In the genomic region with DNA sequence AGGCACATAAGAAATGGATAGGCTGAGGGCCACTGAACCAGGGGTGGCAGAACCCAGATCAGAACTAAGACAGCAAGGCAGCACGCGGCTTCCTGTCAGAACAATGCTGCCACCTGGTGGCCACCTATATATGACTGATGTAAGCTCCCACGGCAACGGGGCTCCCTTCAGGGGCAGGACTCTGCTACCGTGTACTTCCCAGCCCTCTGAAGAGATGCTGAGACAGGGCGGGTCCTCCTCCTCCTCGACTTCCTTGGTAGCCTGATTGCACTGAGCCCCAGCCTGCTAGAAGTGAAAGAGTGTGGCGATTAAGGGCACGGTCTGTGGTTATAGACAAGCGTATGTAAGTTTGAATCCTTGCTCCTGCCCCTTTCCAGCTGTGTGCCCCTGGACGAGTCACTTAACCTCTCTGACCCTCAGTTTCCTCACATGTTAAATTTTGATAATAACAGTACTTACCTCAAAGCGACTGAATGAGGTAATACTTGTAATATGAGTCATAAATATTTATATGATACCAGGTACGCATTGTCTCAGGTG, we compare ENCODE assay signal across 7 cellular contexts. TPM values are rescaled to one million over a fixed set of nuclear protein-coding genes. Genes with fewer than 3 reads are reported as not detected.
A peak's percentile ranks its signal among the peaks of the same experiment; 100 is the strongest.
DNase-seq lines count a peak whose midpoint lies in the region; ATAC-seq and TF ChIP-seq lines count a peak whose summit lies in the region.

No MANE protein-coding gene starts in this region.

- H3K27ac ChIP-seq in adrenal gland: no peak overlapping the region
- H3K27ac ChIP-seq in right atrium auricular region: no peak overlapping the region
- no peak overlapping the region for H3K27ac ChIP-seq in sigmoid colon

- H3K36me3 ChIP-seq in adrenal gland (replicated peaks in 1 of 2) (no peaks in the 10 kb centered on the region), right atrium auricular region (no peaks in the 10 kb centered on the region), sigmoid colon (no peaks in the 10 kb centered on the region)

- H3K4me1 ChIP-seq in adrenal gland (replicated peaks in 1 of 2) (no peaks in the 10 kb centered on the region), right atrium auricular region (peaks cover 0 to 3% of the 10 kb centered on the region in 2 donors), sigmoid colon (peaks cover 0 to 7% (median 0%) of the 10 kb centered on the region in 4 donors)

- H3K27ac Mint-ChIP-seq in T-cell: peak overlapping the region; percentile 68 to 80

- CTCF ChIA-PET in T-cell (lab: Charles Lee): interaction anchor here (0.5 to 1.9 kb wide), 14 partner anchors 13 to 694 kb away, joined by 3 to 18 read pairs (median 3); a partner anchor contains a TSS

- H3K9me3 Mint-ChIP-seq in T-cell: no peaks in the 10 kb centered on the region

- POLR2A ChIA-PET in T-cell (lab: Charles Lee): interaction anchor here in 1 of 2 donors (1.0 kb wide), 1 partner anchor 25 kb away, joined by 5 read pairs; no protein-coding TSS in a partner anchor

- H3K4me1 Mint-ChIP-seq in T-cell: peaks cover 7 to 9% (median 8%) of the 10 kb centered on the region in 3 donors

- TF ChIP-seq CTCF in adrenal gland (IDR thresholded peaks at IDR 0.05) (peak; percentile 77 to 90 (median 86)), right atrium auricular region (IDR thresholded peaks at IDR 0.05) (peak; percentile 84 to 94), sigmoid colon (IDR thresholded peaks at IDR 0.05) (peak; percentile 70 to 86 (median 79))

- no peak overlapping the region for H3K4me3 Mint-ChIP-seq in T-cell

- no peaks in the 10 kb centered on the region for H3K9me3 ChIP-seq in adrenal gland (replicated peaks in 1 of 3)
- H3K9me3 ChIP-seq in right atrium auricular region: no peaks in the 10 kb centered on the region
- no peaks in the 10 kb centered on the region for H3K9me3 ChIP-seq in sigmoid colon

- 16 to 18% (median 16%) methylated on average over 10 to 13 of the region's 13 CpGs for WGBS in adrenal gland, 4 donors
- 12 to 21% methylated on average over 13 of the region's 13 CpGs for WGBS in sigmoid colon, 2 donors

- no peak for TF ChIP-seq EP300 in sigmoid colon (IDR thresholded peaks at IDR 0.05)

- ATAC-seq in GM18505 (IDR thresholded peaks at IDR 0.05; ENCODE audit: unreplicated experiment) (peak; percentile 88), HG02884 (IDR thresholded peaks at IDR 0.05; ENCODE audit: unreplicated experiment) (peak; percentile 93), T-cell (replicated peaks in 1 of 4) (peak; percentile 94 to 98 (median 96))

- DNase-seq in NCI-H1694 (lab: John Stamatoyannopoulos, UW): peak; percentile 89
- DNase-seq in T-cell: peak; percentile 76 to 94 (median 88)
- peak; percentile 84 to 97 (median 94) for DNase-seq in adrenal gland
- DNase-seq in right atrium auricular region (ENCODE audit: low spot score): peak; percentile 90
- peak; percentile 94 for DNase-seq in sigmoid colon

- TF ChIP-seq POLR2A in GM18505 (IDR thresholded peaks at IDR 0.05; ENCODE audit: borderline replicate concordance, extremely low read depth, insufficient read depth, insufficient read length): no peak
- no peak for TF ChIP-seq POLR2A in adrenal gland (IDR thresholded peaks at IDR 0.05)
- TF ChIP-seq POLR2A in sigmoid colon (IDR thresholded peaks at IDR 0.05): no peak

- intact Hi-C loops in adrenal gland (cut with DNase I) (loop anchor here (5.0 to 10.0 kb wide), 4 partner anchors 161 to 274 kb away; a partner anchor contains a TSS), sigmoid colon (cut with DNase I) (loop anchor here (5.0 to 10.0 kb wide), 2 partner anchors 221 to 279 kb away; a partner anchor contains a TSS)

- H3K4me3 ChIP-seq in adrenal gland: no peak overlapping the region
- H3K4me3 ChIP-seq in right atrium auricular region: no peak overlapping the region
- no peak overlapping the region for H3K4me3 ChIP-seq in sigmoid colon

- H3K27me3 Mint-ChIP-seq in T-cell: no peaks in the 10 kb centered on the region

- no peaks in the 10 kb centered on the region for H3K27me3 ChIP-seq in adrenal gland
- no peaks in the 10 kb centered on the region for H3K27me3 ChIP-seq in right atrium auricular region
- no peaks in the 10 kb centered on the region for H3K27me3 ChIP-seq in sigmoid colon

- H3K36me3 Mint-ChIP-seq in T-cell: no peaks in the 10 kb centered on the region

RNA-seq across cellular contexts. Expression of a gene that starts 13.3 kb away (rescaled TPM):
- total RNA-seq in T-cell (1,000 to 10,000 TPM; 4,124 to 5,450 (median 5,009) TPM), adrenal gland (1,000 to 10,000 TPM; 1,380 to 3,506 (median 1,891) TPM), right atrium auricular region (1,000 to 10,000 TPM; 1,334 to 2,461 TPM), sigmoid colon (1,000 to 10,000 TPM; 3,111 to 5,491 (median 5,342) TPM)
- polyA plus RNA-seq in adrenal gland (1,000 to 10,000 TPM; 1,067 to 2,924 (median 1,712) TPM), sigmoid colon (1,000 to 10,000 TPM; 3,769 to 7,878 (median 4,593) TPM)

RNA-seq across cellular contexts. Expression of a gene that starts 23.5 kb away (rescaled TPM):
- 100 to 1,000 TPM; 201 to 512 (median 406) TPM for total RNA-seq in T-cell
- total RNA-seq in adrenal gland: 1,000 to 10,000 TPM in 6 of 8 donors, 100 to 1,000 TPM in 2; 582 to 3,185 (median 2,268) TPM
- polyA plus RNA-seq in adrenal gland: 100 to 1,000 TPM; 719 to 852 (median 838) TPM
- total RNA-seq in right atrium auricular region: 100 to 1,000 TPM; 268 to 424 TPM
- total RNA-seq in sigmoid colon: 100 to 1,000 TPM; 176 to 362 (median 199) TPM
- 1,000 to 10,000 TPM in 1 of 3 donors, 100 to 1,000 TPM in 2; 208 to 2,186 (median 596) TPM for polyA plus RNA-seq in sigmoid colon
